In genomic region chr7:143380264-143380645, GRCh38 we compare ENCODE assay signal across 1 cellular context.
TF ChIP-seq lines count a peak whose summit lies in the region.

No MANE protein-coding gene starts in this region.

TF ChIP-seq in HepG2, 621 proteins besides CTCF, POLR2A, EP300 and RAD21 (continued from another document and continues in another):
- TF ChIP-seq, protein P1, sequence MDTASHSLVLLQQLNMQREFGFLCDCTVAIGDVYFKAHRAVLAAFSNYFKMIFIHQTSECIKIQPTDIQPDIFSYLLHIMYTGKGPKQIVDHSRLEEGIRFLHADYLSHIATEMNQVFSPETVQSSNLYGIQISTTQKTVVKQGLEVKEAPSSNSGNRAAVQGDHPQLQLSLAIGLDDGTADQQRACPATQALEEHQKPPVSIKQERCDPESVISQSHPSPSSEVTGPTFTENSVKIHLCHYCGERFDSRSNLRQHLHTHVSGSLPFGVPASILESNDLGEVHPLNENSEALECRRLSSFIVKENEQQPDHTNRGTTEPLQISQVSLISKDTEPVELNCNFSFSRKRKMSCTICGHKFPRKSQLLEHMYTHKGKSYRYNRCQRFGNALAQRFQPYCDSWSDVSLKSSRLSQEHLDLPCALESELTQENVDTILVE (CRISPR knock-in tag; IDR thresholded peaks at IDR 0.05), result 0 out of 2 replicates have a peak, but pooled peaks have one; percentile 4
- TF ChIP-seq ZFP36L2 (CRISPR knock-in tag; IDR thresholded peaks at IDR 0.05) (no peak), NR1H2 (CRISPR knock-in tag; IDR thresholded peaks at IDR 0.05; ENCODE audit: borderline replicate concordance, low read depth) (no peak), ZNF703 (CRISPR knock-in tag; IDR thresholded peaks at IDR 0.05; ENCODE audit: borderline replicate concordance) (no peak), CHD4 (IDR thresholded peaks at IDR 0.05; ENCODE audit: borderline replicate concordance, low read length) (peak; percentile 45; the same call in 1 of the 2 replicates), RXRA (CRISPR knock-in tag; IDR thresholded peaks at IDR 0.05) (0 out of 2 replicates have a peak, but pooled peaks have one; percentile 9), ZKSCAN8 (CRISPR knock-in tag; IDR thresholded peaks at IDR 0.05; ENCODE audit: borderline replicate concordance) (no peak), ZFAT (CRISPR knock-in tag; conservative IDR thresholded peaks at IDR 0.05) (no peak), NR3C1 (CRISPR knock-in tag; IDR thresholded peaks at IDR 0.05) (no peak), STAG1 (CRISPR knock-in tag; IDR thresholded peaks at IDR 0.05) (peak; percentile 56), LCORL (IDR thresholded peaks at IDR 0.05) (no peak), LCORL (CRISPR knock-in tag; IDR thresholded peaks at IDR 0.05) (0 out of 2 replicates have a peak, but pooled peaks have one; percentile 12), ZNF580 (CRISPR knock-in tag; IDR thresholded peaks at IDR 0.05; ENCODE audit: borderline replicate concordance, low read depth) (no peak), ZBTB8A (CRISPR knock-in tag; IDR thresholded peaks at IDR 0.05; ENCODE audit: borderline replicate concordance, low read depth) (no peak), ZFP36L1 (CRISPR knock-in tag; IDR thresholded peaks at IDR 0.05) (no peak), STAT6 (CRISPR knock-in tag; IDR thresholded peaks at IDR 0.05; ENCODE audit: borderline replicate concordance) (no peak), NFE2L2 (IDR thresholded peaks at IDR 0.05; ENCODE audit: low read length) (no peak), HNRNPL (IDR thresholded peaks at IDR 0.05; ENCODE audit: low read depth, low read length) (0 out of 2 replicates have a peak, but pooled peaks have one; percentile 29), ZBTB40 (IDR thresholded peaks at IDR 0.05) (no peak), ZBTB40 (CRISPR knock-in tag; IDR thresholded peaks at IDR 0.05) (no peak), AFF4 (CRISPR knock-in tag; IDR thresholded peaks at IDR 0.05) (no peak), SMC3 (IDR thresholded peaks at IDR 0.05; ENCODE audit: low read length) (peak; percentile 46), PITX1 (CRISPR knock-in tag; IDR thresholded peaks at IDR 0.05) (0 out of 2 replicates have a peak, but pooled peaks have one; percentile 31), ZNF704 (CRISPR knock-in tag; IDR thresholded peaks at IDR 0.05; ENCODE audit: borderline replicate concordance) (no peak), NFKBIZ (CRISPR knock-in tag; IDR thresholded peaks at IDR 0.05) (no peak), ZNF3 (CRISPR knock-in tag; IDR thresholded peaks at IDR 0.05) (no peak)
- TF ChIP-seq, protein P2, sequence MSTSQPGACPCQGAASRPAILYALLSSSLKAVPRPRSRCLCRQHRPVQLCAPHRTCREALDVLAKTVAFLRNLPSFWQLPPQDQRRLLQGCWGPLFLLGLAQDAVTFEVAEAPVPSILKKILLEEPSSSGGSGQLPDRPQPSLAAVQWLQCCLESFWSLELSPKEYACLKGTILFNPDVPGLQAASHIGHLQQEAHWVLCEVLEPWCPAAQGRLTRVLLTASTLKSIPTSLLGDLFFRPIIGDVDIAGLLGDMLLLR (CRISPR knock-in tag; IDR thresholded peaks at IDR 0.05), result no peak
- TF ChIP-seq, protein P3, sequence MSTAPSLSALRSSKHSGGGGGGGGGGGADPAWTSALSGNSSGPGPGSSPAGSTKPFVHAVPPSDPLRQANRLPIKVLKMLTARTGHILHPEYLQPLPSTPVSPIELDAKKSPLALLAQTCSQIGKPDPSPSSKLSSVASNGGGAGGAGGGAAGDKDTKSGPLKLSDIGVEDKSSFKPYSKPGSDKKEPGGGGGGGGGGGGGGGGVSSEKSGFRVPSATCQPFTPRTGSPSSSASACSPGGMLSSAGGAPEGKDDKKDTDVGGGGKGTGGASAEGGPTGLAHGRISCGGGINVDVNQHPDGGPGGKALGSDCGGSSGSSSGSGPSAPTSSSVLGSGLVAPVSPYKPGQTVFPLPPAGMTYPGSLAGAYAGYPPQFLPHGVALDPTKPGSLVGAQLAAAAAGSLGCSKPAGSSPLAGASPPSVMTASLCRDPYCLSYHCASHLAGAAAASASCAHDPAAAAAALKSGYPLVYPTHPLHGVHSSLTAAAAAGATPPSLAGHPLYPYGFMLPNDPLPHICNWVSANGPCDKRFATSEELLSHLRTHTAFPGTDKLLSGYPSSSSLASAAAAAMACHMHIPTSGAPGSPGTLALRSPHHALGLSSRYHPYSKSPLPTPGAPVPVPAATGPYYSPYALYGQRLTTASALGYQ (CRISPR knock-in tag; IDR thresholded peaks at IDR 0.05), result no peak
- TF ChIP-seq, protein P4, sequence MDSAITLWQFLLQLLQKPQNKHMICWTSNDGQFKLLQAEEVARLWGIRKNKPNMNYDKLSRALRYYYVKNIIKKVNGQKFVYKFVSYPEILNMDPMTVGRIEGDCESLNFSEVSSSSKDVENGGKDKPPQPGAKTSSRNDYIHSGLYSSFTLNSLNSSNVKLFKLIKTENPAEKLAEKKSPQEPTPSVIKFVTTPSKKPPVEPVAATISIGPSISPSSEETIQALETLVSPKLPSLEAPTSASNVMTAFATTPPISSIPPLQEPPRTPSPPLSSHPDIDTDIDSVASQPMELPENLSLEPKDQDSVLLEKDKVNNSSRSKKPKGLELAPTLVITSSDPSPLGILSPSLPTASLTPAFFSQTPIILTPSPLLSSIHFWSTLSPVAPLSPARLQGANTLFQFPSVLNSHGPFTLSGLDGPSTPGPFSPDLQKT (CRISPR knock-in tag; IDR thresholded peaks at IDR 0.05; ENCODE audit: borderline replicate concordance), result no peak
- TF ChIP-seq, protein P5, sequence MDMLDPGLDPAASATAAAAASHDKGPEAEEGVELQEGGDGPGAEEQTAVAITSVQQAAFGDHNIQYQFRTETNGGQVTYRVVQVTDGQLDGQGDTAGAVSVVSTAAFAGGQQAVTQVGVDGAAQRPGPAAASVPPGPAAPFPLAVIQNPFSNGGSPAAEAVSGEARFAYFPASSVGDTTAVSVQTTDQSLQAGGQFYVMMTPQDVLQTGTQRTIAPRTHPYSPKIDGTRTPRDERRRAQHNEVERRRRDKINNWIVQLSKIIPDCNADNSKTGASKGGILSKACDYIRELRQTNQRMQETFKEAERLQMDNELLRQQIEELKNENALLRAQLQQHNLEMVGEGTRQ (IDR thresholded peaks at IDR 0.05; ENCODE audit: low read depth, low read length), result no peak
- TF ChIP-seq, protein P5 (CRISPR knock-in tag; IDR thresholded peaks at IDR 0.05; ENCODE audit: borderline replicate concordance), result no peak
